In the genomic region with DNA sequence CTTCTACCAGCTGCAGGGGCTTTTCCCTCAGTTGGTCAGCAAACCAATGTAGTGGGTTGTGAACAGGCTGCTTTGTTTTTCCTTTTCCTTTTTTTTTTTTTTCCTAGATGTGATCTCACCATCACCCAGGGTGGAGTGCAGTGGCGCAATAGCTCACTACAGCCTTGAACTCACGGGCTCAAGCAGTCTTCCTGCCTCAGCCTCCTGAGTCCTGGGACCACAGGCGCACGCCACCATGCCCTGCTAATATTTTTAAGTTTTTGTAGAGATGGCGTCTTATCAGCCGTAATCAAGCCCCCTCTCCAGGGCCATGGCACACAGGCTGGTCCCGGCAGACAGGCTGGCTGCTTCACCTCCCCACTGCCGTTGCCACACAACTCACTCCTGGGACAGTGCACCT, we compare ENCODE assay signal across 1 cellular context.
TF ChIP-seq lines count a peak whose summit lies in the region.

No MANE protein-coding gene starts in this region.

TF ChIP-seq in K562, 482 proteins besides CTCF, POLR2A, EP300 and RAD21:
- TF ChIP-seq CEBPG (CRISPR knock-in tag; IDR thresholded peaks at IDR 0.05) = 0 out of 2 replicates have a peak, but pooled peaks have one; percentile 72
- peak; percentile 77 to 84 for TF ChIP-seq CEBPG (tag; conservative IDR thresholded peaks at IDR 0.05 in 1 of 2, IDR thresholded peaks at IDR 0.05 in 1 of 2)
- peak; percentile 25; the same call in 1 of the 2 replicates for TF ChIP-seq JUND (IDR thresholded peaks at IDR 0.05; ENCODE audit: borderline replicate concordance, low read depth, low read length)
- TF ChIP-seq JUND (tag; IDR thresholded peaks at IDR 0.05; ENCODE audit: borderline replicate concordance, low read depth, low read length) = no peak
- TF ChIP-seq, protein P1, sequence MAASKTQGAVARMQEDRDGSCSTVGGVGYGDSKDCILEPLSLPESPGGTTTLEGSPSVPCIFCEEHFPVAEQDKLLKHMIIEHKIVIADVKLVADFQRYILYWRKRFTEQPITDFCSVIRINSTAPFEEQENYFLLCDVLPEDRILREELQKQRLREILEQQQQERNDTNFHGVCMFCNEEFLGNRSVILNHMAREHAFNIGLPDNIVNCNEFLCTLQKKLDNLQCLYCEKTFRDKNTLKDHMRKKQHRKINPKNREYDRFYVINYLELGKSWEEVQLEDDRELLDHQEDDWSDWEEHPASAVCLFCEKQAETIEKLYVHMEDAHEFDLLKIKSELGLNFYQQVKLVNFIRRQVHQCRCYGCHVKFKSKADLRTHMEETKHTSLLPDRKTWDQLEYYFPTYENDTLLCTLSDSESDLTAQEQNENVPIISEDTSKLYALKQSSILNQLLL (CRISPR knock-in tag; IDR thresholded peaks at IDR 0.05; ENCODE audit: borderline replicate concordance) = no peak
- TF ChIP-seq, protein P2, sequence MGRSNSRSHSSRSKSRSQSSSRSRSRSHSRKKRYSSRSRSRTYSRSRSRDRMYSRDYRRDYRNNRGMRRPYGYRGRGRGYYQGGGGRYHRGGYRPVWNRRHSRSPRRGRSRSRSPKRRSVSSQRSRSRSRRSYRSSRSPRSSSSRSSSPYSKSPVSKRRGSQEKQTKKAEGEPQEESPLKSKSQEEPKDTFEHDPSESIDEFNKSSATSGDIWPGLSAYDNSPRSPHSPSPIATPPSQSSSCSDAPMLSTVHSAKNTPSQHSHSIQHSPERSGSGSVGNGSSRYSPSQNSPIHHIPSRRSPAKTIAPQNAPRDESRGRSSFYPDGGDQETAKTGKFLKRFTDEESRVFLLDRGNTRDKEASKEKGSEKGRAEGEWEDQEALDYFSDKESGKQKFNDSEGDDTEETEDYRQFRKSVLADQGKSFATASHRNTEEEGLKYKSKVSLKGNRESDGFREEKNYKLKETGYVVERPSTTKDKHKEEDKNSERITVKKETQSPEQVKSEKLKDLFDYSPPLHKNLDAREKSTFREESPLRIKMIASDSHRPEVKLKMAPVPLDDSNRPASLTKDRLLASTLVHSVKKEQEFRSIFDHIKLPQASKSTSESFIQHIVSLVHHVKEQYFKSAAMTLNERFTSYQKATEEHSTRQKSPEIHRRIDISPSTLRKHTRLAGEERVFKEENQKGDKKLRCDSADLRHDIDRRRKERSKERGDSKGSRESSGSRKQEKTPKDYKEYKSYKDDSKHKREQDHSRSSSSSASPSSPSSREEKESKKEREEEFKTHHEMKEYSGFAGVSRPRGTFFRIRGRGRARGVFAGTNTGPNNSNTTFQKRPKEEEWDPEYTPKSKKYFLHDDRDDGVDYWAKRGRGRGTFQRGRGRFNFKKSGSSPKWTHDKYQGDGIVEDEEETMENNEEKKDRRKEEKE (IDR thresholded peaks at IDR 0.05; ENCODE audit: borderline replicate concordance in 1 of 2, control insufficient read depth in 1 of 2, low read depth in 2 of 2, low read length in 1 of 2) = no peak
- TF ChIP-seq ZNF384 (IDR thresholded peaks at IDR 0.05; ENCODE audit: low read depth, low read length) = peak; percentile 91
- peak; percentile 98 for TF ChIP-seq CEBPB (tag; IDR thresholded peaks at IDR 0.05)
TF ChIP-seq in K562: peak in this region for 4.
